16 cellular contexts compared by ENCODE assay signal in the genomic region with DNA sequence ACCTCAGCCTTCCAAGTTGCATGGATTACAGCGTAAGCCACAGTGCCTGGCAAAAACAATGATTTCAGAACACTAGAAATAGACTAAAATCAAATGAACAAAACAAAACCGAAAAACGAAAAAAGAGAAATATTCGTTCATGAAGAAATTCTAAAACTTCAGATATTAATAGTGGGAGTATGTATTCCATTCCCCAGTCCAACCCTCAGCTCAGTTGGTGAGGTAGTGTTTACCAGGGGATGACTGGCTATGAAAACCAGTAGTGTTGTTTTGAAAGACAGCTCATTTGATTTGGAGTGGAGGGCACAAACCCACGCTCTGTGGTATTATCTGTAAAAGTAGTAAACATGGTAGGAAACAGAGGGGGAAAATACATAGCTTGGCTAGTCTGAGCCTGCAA. TPM values are rescaled to one million over a fixed set of nuclear protein-coding genes. Genes with fewer than 3 reads are reported as not detected.
DNase-seq lines count a peak whose midpoint lies in the region; ATAC-seq, FAIRE-seq and TF ChIP-seq lines count a peak whose summit lies in the region.
"Had no signal": no experiment of that assay in that cellular context is flagged by ENCODE, and none has a peak within 500 bp of the region (broad histone marks: within the 10 kb centered on the region; RNA-seq: fewer than 3 reads in every experiment).

No MANE protein-coding gene starts in this region.

- H3K4me1 ChIP-seq in MM.1S (ENCODE audit: low read length) = peaks cover 28% of the 10 kb centered on the region
- no peaks in the 10 kb centered on the region for H3K4me1 ChIP-seq in H1 (replicated peaks in 1 of 4; ENCODE audit: control insufficient read depth in 3 of 4, insufficient read depth in 4 of 4, low read length in 3 of 4)
- H3K4me1 ChIP-seq: Caco-2 had no signal

- H3K9me2 ChIP-seq in MM.1S (replicated peaks; ENCODE audit: insufficient read depth, low read length) = no peaks in the 10 kb centered on the region

- peak overlapping the region; percentile 24 for H2AFZ ChIP-seq in MM.1S (ENCODE audit: low read length)
- 0 out of 2 replicates have a peak overlapping the region, but pooled peaks have one; percentile 37 for H2AFZ ChIP-seq in H1 (ENCODE audit: low read length)

- H2BK15ac ChIP-seq in H1 (ENCODE audit: low read length) = no peak overlapping the region

- H4K5ac ChIP-seq in H1 (ENCODE audit: insufficient read length, low read depth, low read length) = no peak overlapping the region

- H4K91ac ChIP-seq in H1 (replicated peaks; ENCODE audit: insufficient read length, low read length) = no peak overlapping the region

- H3K4me2 ChIP-seq in MM.1S (ENCODE audit: low read depth, low read length) = peak overlapping the region; percentile 68
- H3K4me2 ChIP-seq in H1 (ENCODE audit: insufficient read depth in 1 of 2, low read depth in 2 of 2, low read length in 2 of 2) = no peak overlapping the region

- no peaks in the 10 kb centered on the region for H3K79me1 ChIP-seq in H1 (ENCODE audit: low read depth, low read length)

- ATAC-seq in stimulated activated naive CD8-positive, alpha-beta T cell treated with anti-CD3 and anti-CD28 coated beads, Interleukin-15, amount 100 ng/mL, for 72 hours = peak; percentile 65
- ATAC-seq in stimulated activated naive CD8-positive, alpha-beta T cell treated with anti-CD3 and anti-CD28 coated beads, Interleukin-15, Interleukin-2, amounts not matched to agents 100 U/mL and 50 U/mL, for 24 hours = no peak
- ATAC-seq in GM19467 (IDR thresholded peaks at IDR 0.05; ENCODE audit: unreplicated experiment) = no peak

- H2AK5ac ChIP-seq in H1 (ENCODE audit: low read depth, low read length) = no peak overlapping the region

- peak overlapping the region; percentile 20; the same call in 1 of the 2 replicates for H3K4me3 ChIP-seq in MM.1S (ENCODE audit: low read length)
- no peak overlapping the region for H3K4me3 ChIP-seq in H1 (ENCODE audit: extremely low read depth in 1 of 4, insufficient read depth in 2 of 4, low read depth in 3 of 4, low read length in 4 of 4)

- WGBS in H1 (ENCODE audit: extremely low coverage in 1 of 2, insufficient coverage in 1 of 2, insufficient read length in 1 of 2, insufficient replicate concordance in 2 of 2, low coverage in 1 of 2, low lambda C conversion rate in 2 of 2, missing lambda C conversion rate in 1 of 2), 2 experiments = 80% methylated on average over 5 of the region's 5 CpGs; no CpG with 5 or more reads in 1 of the 2 experiments

- H4K8ac ChIP-seq in H1 (ENCODE audit: extremely low read depth, insufficient read depth, low read length) = no peak overlapping the region

- H3K27me3 Mint-ChIP-seq in stimulated activated naive CD8-positive, alpha-beta T cell treated with anti-CD3 and anti-CD28 coated beads, Interleukin-15, amount 100 ng/mL, for 72 hours = no peaks in the 10 kb centered on the region
- H3K27me3 Mint-ChIP-seq: CD4-positive, alpha-beta T cell had no signal

- H3K36me3 ChIP-seq in MM.1S (replicated peaks; ENCODE audit: insufficient read depth, low read length) = no peaks in the 10 kb centered on the region
- no peaks in the 10 kb centered on the region for H3K36me3 ChIP-seq in H1 (ENCODE audit: control insufficient read depth in 2 of 4, insufficient read depth in 4 of 4, low read length in 3 of 4)

- H3K18ac ChIP-seq in H1 (ENCODE audit: extremely low read depth, low read length) = no peak overlapping the region

- no peaks in the 10 kb centered on the region for H3K23me2 ChIP-seq in H1 (ENCODE audit: low read depth, low read length)

- H2BK5ac ChIP-seq in H1 (ENCODE audit: low read depth, low read length) = no peak overlapping the region

- H3K79me2 ChIP-seq in MM.1S (ENCODE audit: low read length) (no peaks in the 10 kb centered on the region), H1 (ENCODE audit: control insufficient read depth in 1 of 2, insufficient read depth in 2 of 2, low read length in 2 of 2) (no peaks in the 10 kb centered on the region)

- no peak for DNase-seq in stimulated activated naive CD8-positive, alpha-beta T cell treated with anti-CD3 and anti-CD28 coated beads, Interleukin-15, amount 100 ng/mL, for 72 hours
- no peak for DNase-seq in stimulated activated naive CD8-positive, alpha-beta T cell treated with anti-CD3 and anti-CD28 coated beads, Interleukin-15, Interleukin-2, amounts not matched to agents 100 U/mL and 50 U/mL, for 24 hours
- peak; percentile 45 for DNase-seq in MM.1S
- DNase-seq in H1 (ENCODE audit: low read depth in 1 of 2, low spot score in 2 of 2) = no peak
- DNase-seq in inferior parietal cortex (ENCODE audit: extremely low spot score) = no peak
- DNase-seq: AML-193; Caco-2; CD4-positive, alpha-beta T cell; GOT3; H9 had no signal

- no peak overlapping the region for H3K4ac ChIP-seq in H1 (replicated peaks; ENCODE audit: insufficient read length, low read depth, low read length)

- H3K27ac Mint-ChIP-seq in stimulated activated naive CD8-positive, alpha-beta T cell treated with anti-CD3 and anti-CD28 coated beads, Interleukin-15, amount 100 ng/mL, for 72 hours = no peak overlapping the region
- H3K27ac Mint-ChIP-seq: CD4-positive, alpha-beta T cell; H9 had no signal

- no peak overlapping the region for H3K23ac ChIP-seq in H1 (ENCODE audit: insufficient read length)

- no peak overlapping the region for H3K4me3 Mint-ChIP-seq in stimulated activated naive CD8-positive, alpha-beta T cell treated with anti-CD3 and anti-CD28 coated beads, Interleukin-15, amount 100 ng/mL, for 72 hours
- H3K4me3 Mint-ChIP-seq: CD4-positive, alpha-beta T cell; H9 had no signal

- TF ChIP-seq POLR2A in H1 (IDR thresholded peaks at IDR 0.05; ENCODE audit: control extremely low read depth in 1 of 2, low read depth in 2 of 2, low read length in 2 of 2) = no peak

- TF ChIP-seq CTCF in MM.1S (IDR thresholded peaks at IDR 0.05; ENCODE audit: low read length) (no peak), H1 (IDR thresholded peaks at IDR 0.05; ENCODE audit: control extremely low read depth in 1 of 3, insufficient read depth in 1 of 3, low read depth in 1 of 3, low read length in 3 of 3) (no peak)

- peaks cover 22% of the 10 kb centered on the region for H3K4me1 Mint-ChIP-seq in stimulated activated naive CD8-positive, alpha-beta T cell treated with anti-CD3 and anti-CD28 coated beads, Interleukin-15, amount 100 ng/mL, for 72 hours

- POLR2A ChIA-PET in H1 (lab: Charles Lee; ENCODE audit: partially characterized antibody) = interaction anchor here (1.2 kb wide), 1 partner anchor 9 kb away, joined by 3 read pairs; no protein-coding TSS in a partner anchor

- no peak overlapping the region for H2BK120ac ChIP-seq in H1 (replicated peaks; ENCODE audit: low read depth, low read length)

- TF ChIP-seq EP300 in H1 (IDR thresholded peaks at IDR 0.05; ENCODE audit: borderline replicate concordance in 1 of 2, low read depth in 2 of 2, low read length in 2 of 2) = no peak

- CTCF ChIA-PET in H1 (lab: Charles Lee; ENCODE audit: partially characterized antibody) = no interaction called here

- no peak for FAIRE-seq in H1 (lab: Jason Lieb, UNC)
- FAIRE-seq: A204.1, D721Med, G401.6, GM12891 had no signal

- H3K9me3 ChIP-seq in MM.1S (replicated peaks; ENCODE audit: insufficient read depth, low read length) (no peaks in the 10 kb centered on the region), H1 (ENCODE audit: insufficient read depth in 2 of 2, low read depth in 1 of 2, low read length in 1 of 2) (no peaks in the 10 kb centered on the region)
- H3K9me3 ChIP-seq: Caco-2 had no signal

- no peak overlapping the region for H2BK12ac ChIP-seq in H1 (ENCODE audit: low read depth, low read length)

- no peak for TF ChIP-seq RAD21 in H1 (IDR thresholded peaks at IDR 0.05 in 1 of 2, conservative IDR thresholded peaks at IDR 0.05 in 1 of 2; ENCODE audit: low read depth in 2 of 2, low read length in 2 of 2)

- H3K14ac ChIP-seq in H1 (ENCODE audit: insufficient read length) = no peak overlapping the region

- H2BK20ac ChIP-seq in H1 (ENCODE audit: low read length) = no peak overlapping the region

- H4K20me1 ChIP-seq in MM.1S (ENCODE audit: insufficient read depth, low read length) = no peaks in the 10 kb centered on the region
- no peaks in the 10 kb centered on the region for H4K20me1 ChIP-seq in H1 (replicated peaks in 1 of 2; ENCODE audit: control insufficient read depth in 1 of 2, insufficient read depth in 2 of 2, low read length in 2 of 2)

- H3K27me3 ChIP-seq in MM.1S (replicated peaks; ENCODE audit: insufficient read depth, low read length) = no peaks in the 10 kb centered on the region
- H3K27me3 ChIP-seq in H1 (replicated peaks in 1 of 4; ENCODE audit: control insufficient read depth in 3 of 4, extremely low read depth in 1 of 4, insufficient read depth in 3 of 4, low read length in 3 of 4) = no peaks in the 10 kb centered on the region

- H3K9ac ChIP-seq in MM.1S (ENCODE audit: low read length) (no peak overlapping the region), H1 (replicated peaks in 1 of 4; ENCODE audit: extremely low read depth in 1 of 4, low read depth in 3 of 4, low read length in 3 of 4) (no peak overlapping the region)

- peaks cover 8% of the 10 kb centered on the region for H3F3A ChIP-seq in MM.1S (ENCODE audit: insufficient read depth, low read length)

- H3K9me3 Mint-ChIP-seq in stimulated activated naive CD8-positive, alpha-beta T cell treated with anti-CD3 and anti-CD28 coated beads, Interleukin-15, amount 100 ng/mL, for 72 hours = peaks cover 3 to 18% of the 10 kb centered on the region in 2 donors
- H3K9me3 Mint-ChIP-seq: CD4-positive, alpha-beta T cell; H9 had no signal

- H3K27ac ChIP-seq in MM.1S (ENCODE audit: low read length) = peak overlapping the region; percentile 56; the same call in 1 of the 2 replicates
- H3K27ac ChIP-seq in H1 (ENCODE audit: low read depth, low read length) = no peak overlapping the region
- H3K27ac ChIP-seq: C4-2B had no signal

- H3K56ac ChIP-seq in H1 (replicated peaks; ENCODE audit: insufficient read length, low read depth, low read length) = no peak overlapping the region

TF ChIP-seq in H1, 55 proteins besides CTCF, POLR2A, EP300 and RAD21 (continues in another document):
- TF ChIP-seq, protein P1, sequence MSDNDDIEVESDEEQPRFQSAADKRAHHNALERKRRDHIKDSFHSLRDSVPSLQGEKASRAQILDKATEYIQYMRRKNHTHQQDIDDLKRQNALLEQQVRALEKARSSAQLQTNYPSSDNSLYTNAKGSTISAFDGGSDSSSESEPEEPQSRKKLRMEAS (IDR thresholded peaks at IDR 0.05) = no peak
- TF ChIP-seq EGR1 (IDR thresholded peaks at IDR 0.05; ENCODE audit: borderline replicate concordance, low read depth, low read length) = no peak
- TF ChIP-seq TCF12 (IDR thresholded peaks at IDR 0.05; ENCODE audit: low read depth, low read length) = no peak
- no peak for TF ChIP-seq CHD1 (IDR thresholded peaks at IDR 0.05; ENCODE audit: low read depth, low read length)

RNA-seq across cellular contexts. Expression of a gene that starts 6.8 kb away (rescaled TPM):
- 11.7 and 11.9 TPM in 2 replicates for total RNA-seq in H1 (2021; fragmentation: NEBNext Ultra II Directional; extraction: Animal tissue kit (Norgen Biotek cat#: 25700))
- polyA plus RNA-seq in H1 (2011; rRNA removed) = 3.6 and 4.4 TPM in 2 replicates
- 5.2 TPM for polyA plus RNA-seq in H1 (2011; cell fraction: cytosol; rRNA removed)
- polyA plus RNA-seq in H1 (2011; cell fraction: nucleus; rRNA removed) = 8.7 TPM
- polyA plus RNA-seq in H1 (2012, experiment 1 of 2) = 5.7 to 7.5 TPM (median 6.6 TPM) in 4 replicates
- 0.92 TPM for polyA plus RNA-seq in H1 (2012, experiment 2 of 2)
- polyA plus RNA-seq in H1 (2013, experiment 1 of 2) = 4.6 TPM
- polyA plus RNA-seq in H1 (2013, experiment 2 of 2) = 4.4 TPM
- polyA minus RNA-seq in H1 (2011; rRNA and poly(A)+ RNA removed) = 17.6 and 24.1 TPM in 2 replicates
- 11.5 TPM for polyA minus RNA-seq in H1 (2011; cell fraction: cytosol; rRNA and poly(A)+ RNA removed)
- 29.3 TPM for polyA minus RNA-seq in H1 (2011; cell fraction: nucleus; rRNA and poly(A)+ RNA removed)
